Comparison of ENCODE assay signal across 8 cellular contexts in the genomic region with DNA sequence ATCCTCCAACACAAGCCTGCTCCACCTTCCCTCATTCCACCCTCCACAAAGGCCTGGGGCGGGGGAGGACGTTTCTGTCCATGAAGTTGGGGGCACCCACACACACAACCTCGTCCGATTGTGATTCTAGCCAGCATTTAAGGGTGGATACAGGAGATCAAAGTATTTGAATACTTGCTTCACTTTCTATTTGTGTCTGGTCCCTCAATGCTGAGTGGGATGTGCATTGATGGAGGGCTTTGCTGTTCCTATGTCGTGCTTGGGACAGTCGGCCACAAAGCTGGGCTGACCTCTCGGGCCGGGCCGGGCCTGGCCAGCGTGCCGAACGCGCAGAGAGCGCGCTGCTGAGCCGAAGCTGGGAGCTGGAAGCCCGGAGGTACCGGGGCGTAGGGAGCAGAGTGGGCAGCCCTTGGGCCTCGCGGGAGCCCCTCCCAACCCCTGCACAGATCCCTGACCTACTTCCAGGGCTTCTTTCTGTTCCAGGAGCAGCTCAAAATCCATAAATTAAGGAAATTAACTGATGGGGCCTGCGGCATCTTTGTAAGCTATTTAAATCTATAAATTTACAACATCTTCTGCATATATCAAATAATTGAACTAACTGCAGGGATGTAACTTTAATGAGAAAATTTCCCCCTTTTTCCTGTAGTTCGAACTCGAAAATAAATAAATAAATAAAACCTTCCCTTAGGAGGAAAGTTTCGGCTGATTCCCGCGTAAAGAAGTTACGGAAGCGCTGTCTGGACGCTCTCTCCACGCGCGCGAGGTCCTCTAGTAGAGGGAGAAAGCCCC. TPM values are rescaled to one million over a fixed set of nuclear protein-coding genes. Genes with fewer than 3 reads are reported as not detected.
DNase-seq lines count a peak whose midpoint lies in the region; ATAC-seq and TF ChIP-seq lines count a peak whose summit lies in the region.

No MANE protein-coding gene starts in this region.

- peak overlapping the region; percentile 71 for H3K4me3 Mint-ChIP-seq in Calu3 (ENCODE audit: low read depth, unreplicated experiment)
- peak overlapping the region; percentile 74 for H3K4me3 Mint-ChIP-seq in osteocyte (ENCODE audit: unreplicated experiment)

- DNase-seq in Calu3 (no peak), SJSA1 (ENCODE audit: low read depth in 1 of 2, low spot score in 2 of 2) (no peak), fibroblast of mammary gland (ENCODE audit: low read depth) (peak; percentile 29), osteocyte (ENCODE audit: extremely low spot score, unreplicated experiment) (no peak), NCI-H2107 (lab: John Stamatoyannopoulos, UW) (no peak), superior temporal gyrus (ENCODE audit: extremely low spot score) (no peak)

- peaks cover 17% of the 10 kb centered on the region for H3K4me1 ChIP-seq in SJSA1 (replicated peaks)

- H3K4me3 ChIP-seq in SJSA1 (peak overlapping the region; percentile 45), fibroblast of mammary gland (ENCODE audit: control insufficient read depth, low read depth, low read length) (peak overlapping the region; percentile 52)

- ATAC-seq in HG03442 (IDR thresholded peaks at IDR 0.05; ENCODE audit: unreplicated experiment) = no peak
- ATAC-seq in GM19328 (IDR thresholded peaks at IDR 0.05; ENCODE audit: unreplicated experiment) = no peak

- peaks cover 70% of the 10 kb centered on the region for H3K27me3 ChIP-seq in SJSA1 (replicated peaks)

- CTCF ChIA-PET in Calu3 (lab: Charles Lee) = interaction anchor here (0.7 to 1.5 kb wide), 7 partner anchors 10 to 1906 kb away, joined by 3 to 7 read pairs (median 4); no protein-coding TSS in a partner anchor

- H3K27ac Mint-ChIP-seq in Calu3 (ENCODE audit: unreplicated experiment) (peak overlapping the region; percentile 48), osteocyte (ENCODE audit: unreplicated experiment) (peak overlapping the region; percentile 88)

- H3K9me3 ChIP-seq in SJSA1 (replicated peaks) = 0 out of 2 replicates have a peak, but pooled peaks cover 6% of the 10 kb centered on the region

- H3K27me3 Mint-ChIP-seq in Calu3 (ENCODE audit: unreplicated experiment) (peaks cover 38% of the 10 kb centered on the region), osteocyte (ENCODE audit: unreplicated experiment) (peaks cover 3% of the 10 kb centered on the region)

- intact Hi-C loops in Calu3 (cut with micrococcal nuclease; ENCODE audit: unreplicated experiment) = loop anchor here (5.0 kb wide), 1 partner anchor 203 kb away; no protein-coding TSS in a partner anchor

- no peaks in the 10 kb centered on the region for H3K36me3 ChIP-seq in SJSA1

- H3K36me3 Mint-ChIP-seq in Calu3 (ENCODE audit: insufficient read depth, unreplicated experiment) = peaks cover 36% of the 10 kb centered on the region
- H3K36me3 Mint-ChIP-seq in osteocyte (ENCODE audit: unreplicated experiment) = peaks cover 6% of the 10 kb centered on the region

- no peaks in the 10 kb centered on the region for H3K9me3 Mint-ChIP-seq in Calu3 (ENCODE audit: low read depth, unreplicated experiment)
- H3K9me3 Mint-ChIP-seq in osteocyte (ENCODE audit: unreplicated experiment) = no peaks in the 10 kb centered on the region

- peak overlapping the region; percentile 41; the same call in 1 of the 2 replicates for H3K27ac ChIP-seq in SJSA1

- TSS peak; percentile 85 for BruUV-seq in Calu3 (replicated peaks; lab: Mats Ljungman, UMichigan)

- TF ChIP-seq CTCF in Calu3 (IDR thresholded peaks at IDR 0.05; ENCODE audit: unreplicated experiment) = no peak
- TF ChIP-seq CTCF in fibroblast of mammary gland (conservative IDR thresholded peaks at IDR 0.05; ENCODE audit: control insufficient read depth, insufficient read depth, low read depth, low read length) = no peak
- TF ChIP-seq CTCF in osteocyte (IDR thresholded peaks at IDR 0.05) = no peak

- H3K4me1 Mint-ChIP-seq in Calu3 (ENCODE audit: low read depth, unreplicated experiment) (no peaks in the 10 kb centered on the region), osteocyte (ENCODE audit: unreplicated experiment) (peaks cover 22% of the 10 kb centered on the region)

RNA-seq across cellular contexts. Expression of gene KCTD15, which starts 1.9 kb away (rescaled TPM):
- total RNA-seq in Calu3 (2022) (12.5 and 18.6 TPM in 2 replicates), osteocyte (83.2 and 86.8 TPM in 2 replicates)
- 3.0 and 4.3 TPM in 2 replicates for total RNA-seq in SJSA1 (2014; rRNA removed; shearing (Covaris generic))
